ENCODE assay signal across 2 cellular contexts in the genomic region with DNA sequence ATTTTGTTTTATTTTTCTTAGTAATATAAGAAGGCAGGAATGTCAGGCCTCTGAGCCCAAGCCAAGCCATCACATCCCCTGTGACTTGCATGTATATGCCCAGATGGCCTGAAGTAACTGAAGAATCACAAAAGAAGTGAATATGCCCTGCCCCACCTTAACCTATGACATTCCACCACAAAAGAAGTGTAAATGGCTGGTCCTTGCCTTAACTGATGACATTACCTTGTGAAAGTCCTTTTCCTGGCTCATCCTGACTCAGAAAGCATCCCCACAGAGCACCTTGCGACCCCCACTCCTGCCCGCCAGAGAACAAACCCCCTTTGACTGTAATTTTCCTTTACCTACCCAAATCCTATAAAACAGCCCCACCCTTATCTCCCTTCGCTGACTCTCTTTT.
A peak's percentile ranks its signal among the peaks of the same experiment; 100 is the strongest.
TF ChIP-seq lines count a peak whose summit lies in the region.

No MANE protein-coding gene starts in this region.

TF ChIP-seq in GM23338, 12 proteins besides CTCF, POLR2A, EP300 and RAD21:
- TF ChIP-seq NANOG (IDR thresholded peaks at IDR 0.05; ENCODE audit: borderline replicate concordance) = peak; percentile 44; the same call in 1 of the 2 replicates
TF ChIP-seq in GM23338: peak in this region for 1; not testable (repeated sequence) for 11.

TF ChIP-seq in H1, 55 proteins besides CTCF, POLR2A, EP300 and RAD21:
- peak; percentile 62; the same call in 1 of the 2 replicates for TF ChIP-seq POLR2AphosphoS5 (IDR thresholded peaks at IDR 0.05; ENCODE audit: low read depth, low read length)
